Comparison of ENCODE assay signal across 22 cellular contexts in genomic region chr19:32811151-32811550, GRCh38. TPM values are rescaled to one million over a fixed set of nuclear protein-coding genes. Genes with fewer than 3 reads are reported as not detected.
"Had no signal": no experiment of that assay in that cellular context is flagged by ENCODE, and none has a peak within 500 bp of the region (broad histone marks: within the 10 kb centered on the region; RNA-seq: fewer than 3 reads in every experiment).

No MANE protein-coding gene starts in this region.

- H3K36me3 Mint-ChIP-seq: T-cell had no signal

- H3K9me3 ChIP-seq: SK-N-SH had no signal

- H3K9me3 Mint-ChIP-seq: T-cell had no signal

- H3K27me3 Mint-ChIP-seq: T-cell had no signal

- H3K27ac Mint-ChIP-seq: T-cell had no signal

- DNase-seq: KBM-7; MM.1S; NCI-H1092 treated with DMSO at 0.1 percent for 48 hours; NCI-H1417; NCI-H1436 treated with DMSO at 0.1 percent for 48 hours; NCI-H1694; NCI-H187 treated with DMSO at 0.1 percent for 48 hours; NCI-H2029 treated with DMSO at 0.1 percent for 48 hours; NCI-H2227 treated with DMSO at 0.1 percent for 48 hours; NCI-H526 treated with DMSO at 0.1 percent for 48 hours; NCI-H774; NK-92 treated with Interleukin-12 subunit alpha and Interleukin-12 subunit beta, amount 100 ng/mL, for 24 hours; PC-3; SHP77; SK-N-SH; SW 1271; T-cell had no signal

- H3K4me2 ChIP-seq: SK-N-SH had no signal

- H3K9ac ChIP-seq: SK-N-SH had no signal

- ATAC-seq: Panc1, PC-3, T-cell had no signal

- H3K27ac ChIP-seq: HL-60, RWPE1 had no signal

RNA-seq across cellular contexts. Expression of gene SLC7A9, which starts 58.4 kb away (rescaled TPM):
- total RNA-seq: NCI-H460, OCI-LY7, PC-3 had no signal
- polyA plus RNA-seq: SK-N-SH had no signal
